ENCODE assay signal across 8 cellular contexts in genomic region chr11:117426297-117426685, GRCh38.
DNase-seq lines count a peak whose midpoint lies in the region; ATAC-seq and TF ChIP-seq lines count a peak whose summit lies in the region.

No MANE protein-coding gene starts in this region.

- H3K9me3 Mint-ChIP-seq in neural crest cell, result no peaks in the 10 kb centered on the region

- H3K27ac ChIP-seq in C4-2B, result no peak overlapping the region

- CTCF ChIA-PET in HEK293T (lab: Yijun Ruan, JAX), result interaction anchor here (0.6 to 3.8 kb wide), 34 partner anchors 10 to 529 kb away, joined by 3 to 35 read pairs (median 3); partner anchors contain the start of gene CEP164

- H3K4me3 Mint-ChIP-seq in neural crest cell, result no peak overlapping the region

- H3K27me3 Mint-ChIP-seq in neural crest cell (ENCODE audit: low read depth), result peaks cover 6% of the 10 kb centered on the region

- peaks cover 29% of the 10 kb centered on the region for H3K4me1 Mint-ChIP-seq in neural crest cell

- H3K36me3 Mint-ChIP-seq in neural crest cell (ENCODE audit: low read depth), result no peaks in the 10 kb centered on the region

- ATAC-seq in stimulated activated naive CD8-positive, alpha-beta T cell treated with anti-CD3 and anti-CD28 coated beads, Interleukin-15, Interleukin-2, amounts not matched to agents 100 U/mL and 50 U/mL, for 24 hours, result peak; percentile 58
- ATAC-seq in GM21825 (IDR thresholded peaks at IDR 0.05; ENCODE audit: unreplicated experiment), result no peak

- TF ChIP-seq CTCF in C4-2B (conservative IDR thresholded peaks at IDR 0.05) (peak; percentile 99), neural crest cell (conservative IDR thresholded peaks at IDR 0.05) (peak; percentile 98)

- DNase-seq in HEK293T (ENCODE audit: extremely low spot score) (peak; percentile 88), OCI-M1 (lab: John Stamatoyannopoulos, UW) (peak; percentile 82), fibroblast of peridontal ligament (ENCODE audit: extremely low read depth) (peak; percentile 26), neural crest cell (ENCODE audit: low read depth, low spot score) (peak; percentile 97)
- DNase-seq in activated T-cell treated with anti-CD3 and anti-CD28 coated beads, Interleukin-2, amount 50 U/mL, for 48 hours, result peak; percentile 85 to 87
- peak; percentile 83 for DNase-seq in stimulated activated naive CD8-positive, alpha-beta T cell treated with anti-CD3 and anti-CD28 coated beads, Interleukin-15, Interleukin-2, amounts not matched to agents 100 U/mL and 50 U/mL, for 24 hours

- H3K27ac Mint-ChIP-seq in neural crest cell (ENCODE audit: unreplicated experiment), result no peak overlapping the region

- POLR2A ChIA-PET in HEK293T (lab: Yijun Ruan, JAX), result no interaction called here

TF ChIP-seq in HEK293T, 16 proteins besides CTCF, POLR2A, EP300 and RAD21:
- no peak for TF ChIP-seq NFRKB (IDR thresholded peaks at IDR 0.05)
- TF ChIP-seq SP1 (IDR thresholded peaks at IDR 0.05), result no peak
- no peak for TF ChIP-seq CTBP1 (IDR thresholded peaks at IDR 0.05; ENCODE audit: borderline replicate concordance)
- TF ChIP-seq SUZ12 (IDR thresholded peaks at IDR 0.05), result no peak
- no peak for TF ChIP-seq HDGF (IDR thresholded peaks at IDR 0.05; ENCODE audit: borderline replicate concordance)
- no peak for TF ChIP-seq TARDBP (IDR thresholded peaks at IDR 0.05)
- no peak for TF ChIP-seq LEF1 (IDR thresholded peaks at IDR 0.05; ENCODE audit: borderline replicate concordance)
- no peak for TF ChIP-seq BHLHE40 (IDR thresholded peaks at IDR 0.05; ENCODE audit: borderline replicate concordance)
- TF ChIP-seq FOXK2 (IDR thresholded peaks at IDR 0.05), result no peak
- TF ChIP-seq FOXA1 (IDR thresholded peaks at IDR 0.05), result no peak
- no peak for TF ChIP-seq ARNT (IDR thresholded peaks at IDR 0.05)
- no peak for TF ChIP-seq FOXM1 (IDR thresholded peaks at IDR 0.05; ENCODE audit: borderline replicate concordance)
- TF ChIP-seq L3MBTL2 (conservative IDR thresholded peaks at IDR 0.05), result no peak
- no peak for TF ChIP-seq ZNF384 (IDR thresholded peaks at IDR 0.05)
- TF ChIP-seq ELF4 (IDR thresholded peaks at IDR 0.05), result no peak
TF ChIP-seq in HEK293T: peak in this region for 0.

Comparison
In these comparisons a context has a peak if more than half of its experiments do, and no peak if none do; other contexts are left out.
1. DNase-seq: peak in every context shown above with its lines; median percentile 97 in neural crest cell; 88 in HEK293T; 86 in activated T-cell treated with anti-CD3 and anti-CD28 coated beads, Interleukin-2, amount 50 U/mL, for 48 hours; 83 in stimulated activated naive CD8-positive, alpha-beta T cell treated with anti-CD3 and anti-CD28 coated beads, Interleukin-15, Interleukin-2, amounts not matched to agents 100 U/mL and 50 U/mL, for 24 hours; 82 in OCI-M1; 26 in fibroblast of peridontal ligament.